Comparison of ENCODE assay signal across 1 cellular context in genomic region chr20:64220891-64221527, GRCh38.
A peak's percentile ranks its signal among the peaks of the same experiment; 100 is the strongest.
TF ChIP-seq lines count a peak whose summit lies in the region.

No MANE protein-coding gene starts in this region.

TF ChIP-seq in HepG2, 621 proteins besides CTCF, POLR2A, EP300 and RAD21 (continued from another document and continues in another):
- TF ChIP-seq POGK (CRISPR knock-in tag; conservative IDR thresholded peaks at IDR 0.05): peak; percentile 67; the same call in 1 of the 2 replicates
- 0 out of 2 replicates have a peak, but pooled peaks have one; percentile 43 for TF ChIP-seq ZBTB43 (CRISPR knock-in tag; conservative IDR thresholded peaks at IDR 0.05)
- TF ChIP-seq ZNF704 (CRISPR knock-in tag; IDR thresholded peaks at IDR 0.05; ENCODE audit: borderline replicate concordance): 0 out of 2 replicates have a peak, but pooled peaks have one; percentile 38
- no peak for TF ChIP-seq FOXO4 (CRISPR knock-in tag; conservative IDR thresholded peaks at IDR 0.05)
- no peak for TF ChIP-seq SP1 (IDR thresholded peaks at IDR 0.05)
- TF ChIP-seq SP1 (CRISPR knock-in tag; IDR thresholded peaks at IDR 0.05): no peak
- peak; percentile 70; the same call in 1 of the 2 replicates for TF ChIP-seq ZNF563 (CRISPR knock-in tag; IDR thresholded peaks at IDR 0.05)
- TF ChIP-seq ZBTB34 (CRISPR knock-in tag; IDR thresholded peaks at IDR 0.05): peak; percentile 53; the same call in 1 of the 2 replicates
- TF ChIP-seq ZNF709 (CRISPR knock-in tag; IDR thresholded peaks at IDR 0.05): peak; percentile 59; the same call in 1 of the 2 replicates
- TF ChIP-seq PATZ1 (CRISPR knock-in tag; IDR thresholded peaks at IDR 0.05): peak; percentile 61
- TF ChIP-seq ETV6 (CRISPR knock-in tag; conservative IDR thresholded peaks at IDR 0.05): no peak
- no peak for TF ChIP-seq ZNF768 (CRISPR knock-in tag; IDR thresholded peaks at IDR 0.05)
- peak; percentile 81 for TF ChIP-seq ZNF687 (CRISPR knock-in tag; IDR thresholded peaks at IDR 0.05)
- 0 out of 4 replicates have a peak, but pooled peaks of 1 of the 2 experiments have one; percentile 17 for TF ChIP-seq KLF16 (CRISPR knock-in tag; IDR thresholded peaks at IDR 0.05)
- TF ChIP-seq HNRNPH1 (optimal IDR thresholded peaks at IDR 0.05; ENCODE audit: low read depth, low read length): no peak
- 0 out of 2 replicates have a peak, but pooled peaks have one; percentile 44 for TF ChIP-seq SNAI1 (CRISPR knock-in tag; IDR thresholded peaks at IDR 0.05; ENCODE audit: borderline replicate concordance)
- no peak for TF ChIP-seq RCOR2 (CRISPR knock-in tag; IDR thresholded peaks at IDR 0.05)
- peak; percentile 56; the same call in 1 of the 2 replicates for TF ChIP-seq SPEN (CRISPR knock-in tag; IDR thresholded peaks at IDR 0.05; ENCODE audit: low read depth)
- TF ChIP-seq HNRNPLL (IDR thresholded peaks at IDR 0.05; ENCODE audit: low read depth, low read length, poor library complexity, severe bottlenecking): no peak
- no peak for TF ChIP-seq CHD2 (IDR thresholded peaks at IDR 0.05; ENCODE audit: low read depth, low read length)
- no peak for TF ChIP-seq FUBP1 (CRISPR knock-in tag; IDR thresholded peaks at IDR 0.05; ENCODE audit: borderline replicate concordance)
- no peak for TF ChIP-seq MED13 (CRISPR knock-in tag; IDR thresholded peaks at IDR 0.05)
- peak; percentile 85; the same call in 1 of the 2 replicates for TF ChIP-seq RFXAP (CRISPR knock-in tag; IDR thresholded peaks at IDR 0.05; ENCODE audit: borderline replicate concordance)
- TF ChIP-seq TEAD3 (CRISPR knock-in tag; optimal IDR thresholded peaks at IDR 0.05; ENCODE audit: borderline replicate concordance): peak; percentile 82
- 0 out of 2 replicates have a peak, but pooled peaks have one; percentile 31 for TF ChIP-seq TFDP2 (CRISPR knock-in tag; IDR thresholded peaks at IDR 0.05)
- peak; percentile 81 for TF ChIP-seq ZNF143 (CRISPR knock-in tag; IDR thresholded peaks at IDR 0.05)
- peak; percentile 77; the same call in 1 of the 2 replicates for TF ChIP-seq ZNF292 (CRISPR knock-in tag; IDR thresholded peaks at IDR 0.05; ENCODE audit: borderline replicate concordance, low read depth)
- TF ChIP-seq ZBTB42 (CRISPR knock-in tag; IDR thresholded peaks at IDR 0.05): no peak
- TF ChIP-seq PHF5A (CRISPR knock-in tag; IDR thresholded peaks at IDR 0.05; ENCODE audit: low read depth, unreplicated experiment): no peak
- peak; percentile 40; the same call in 1 of the 2 replicates for TF ChIP-seq ZNF280B (CRISPR knock-in tag; IDR thresholded peaks at IDR 0.05; ENCODE audit: borderline replicate concordance)
- TF ChIP-seq ZBTB7B (CRISPR knock-in tag; IDR thresholded peaks at IDR 0.05): peak; percentile 69; the same call in 1 of the 2 replicates
- no peak for TF ChIP-seq ZNF782 (CRISPR knock-in tag; IDR thresholded peaks at IDR 0.05; ENCODE audit: borderline replicate concordance)
- no peak for TF ChIP-seq TFDP1 (CRISPR knock-in tag; IDR thresholded peaks at IDR 0.05; ENCODE audit: borderline replicate concordance)
- TF ChIP-seq ATF3 (CRISPR knock-in tag; IDR thresholded peaks at IDR 0.05): no peak
- TF ChIP-seq ZNF17 (CRISPR knock-in tag; IDR thresholded peaks at IDR 0.05): no peak
- no peak for TF ChIP-seq ZNF260 (CRISPR knock-in tag; IDR thresholded peaks at IDR 0.05; ENCODE audit: borderline replicate concordance, low read depth)
- no peak for TF ChIP-seq AGO2 (optimal IDR thresholded peaks at IDR 0.05; ENCODE audit: low read depth, low read length)
- TF ChIP-seq JDP2 (CRISPR knock-in tag; IDR thresholded peaks at IDR 0.05; ENCODE audit: borderline replicate concordance): no peak
- peak; percentile 75; the same call in 1 of the 2 replicates for TF ChIP-seq ZNF224 (CRISPR knock-in tag; IDR thresholded peaks at IDR 0.05)
